ENCODE assay signal across 8 cellular contexts in genomic region chr9:35732185-35733108, GRCh38. TPM values are rescaled to one million over a fixed set of nuclear protein-coding genes. Genes with fewer than 3 reads are reported as not detected.
DNase-seq lines count a peak whose midpoint lies in the region; ATAC-seq and TF ChIP-seq lines count a peak whose summit lies in the region.

TSS of gene CREB3 (plus strand) at chr9:35732666. CDS start at chr9:35732773, 107 bp downstream.
A gene with protein sequence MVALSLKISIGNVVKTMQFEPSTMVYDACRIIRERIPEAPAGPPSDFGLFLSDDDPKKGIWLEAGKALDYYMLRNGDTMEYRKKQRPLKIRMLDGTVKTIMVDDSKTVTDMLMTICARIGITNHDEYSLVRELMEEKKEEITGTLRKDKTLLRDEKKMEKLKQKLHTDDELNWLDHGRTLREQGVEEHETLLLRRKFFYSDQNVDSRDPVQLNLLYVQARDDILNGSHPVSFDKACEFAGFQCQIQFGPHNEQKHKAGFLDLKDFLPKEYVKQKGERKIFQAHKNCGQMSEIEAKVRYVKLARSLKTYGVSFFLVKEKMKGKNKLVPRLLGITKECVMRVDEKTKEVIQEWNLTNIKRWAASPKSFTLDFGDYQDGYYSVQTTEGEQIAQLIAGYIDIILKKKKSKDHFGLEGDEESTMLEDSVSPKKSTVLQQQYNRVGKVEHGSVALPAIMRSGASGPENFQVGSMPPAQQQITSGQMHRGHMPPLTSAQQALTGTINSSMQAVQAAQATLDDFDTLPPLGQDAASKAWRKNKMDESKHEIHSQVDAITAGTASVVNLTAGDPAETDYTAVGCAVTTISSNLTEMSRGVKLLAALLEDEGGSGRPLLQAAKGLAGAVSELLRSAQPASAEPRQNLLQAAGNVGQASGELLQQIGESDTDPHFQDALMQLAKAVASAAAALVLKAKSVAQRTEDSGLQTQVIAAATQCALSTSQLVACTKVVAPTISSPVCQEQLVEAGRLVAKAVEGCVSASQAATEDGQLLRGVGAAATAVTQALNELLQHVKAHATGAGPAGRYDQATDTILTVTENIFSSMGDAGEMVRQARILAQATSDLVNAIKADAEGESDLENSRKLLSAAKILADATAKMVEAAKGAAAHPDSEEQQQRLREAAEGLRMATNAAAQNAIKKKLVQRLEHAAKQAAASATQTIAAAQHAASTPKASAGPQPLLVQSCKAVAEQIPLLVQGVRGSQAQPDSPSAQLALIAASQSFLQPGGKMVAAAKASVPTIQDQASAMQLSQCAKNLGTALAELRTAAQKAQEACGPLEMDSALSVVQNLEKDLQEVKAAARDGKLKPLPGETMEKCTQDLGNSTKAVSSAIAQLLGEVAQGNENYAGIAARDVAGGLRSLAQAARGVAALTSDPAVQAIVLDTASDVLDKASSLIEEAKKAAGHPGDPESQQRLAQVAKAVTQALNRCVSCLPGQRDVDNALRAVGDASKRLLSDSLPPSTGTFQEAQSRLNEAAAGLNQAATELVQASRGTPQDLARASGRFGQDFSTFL (N-terminal part only) (minus strand): TSS chr9:35732195. CDS start chr9:35725694, 6,501 bp downstream.

- in situ Hi-C loops in GM13976 (cut with MboI; ENCODE audit: low sequenced_read_pairs, unreplicated experiment) = no loop called here

- intact Hi-C loops in adrenal gland (cut with DNase I) (loop anchor here in 1 of 2 donors (5.0 kb wide), 1 partner anchor 70 kb away; no protein-coding TSS in a partner anchor), heart left ventricle (cut with DNase I) (loop anchor here in 6 of 10 donors (1.0 to 5.0 kb wide), 6 partner anchors 14 to 75 kb away; partner anchors contain the start of genes GBA2 (in 3 of the 6), RGP1 (in 3 of the 6), CCDC107 (in 2 of the 6) and RMRP (in 2 of the 6)), posterior vena cava (cut with DNase I) (no loop called here), upper lobe of right lung (cut with DNase I) (no loop called here)

- H3K36me3 ChIP-seq in adrenal gland (replicated peaks in 1 of 2) = peaks cover 0 to 32% of the 10 kb centered on the region in 2 donors
- peaks cover 0 to 39% (median 33%) of the 10 kb centered on the region in 9 donors for H3K36me3 ChIP-seq in heart left ventricle
- peaks cover 35% of the 10 kb centered on the region for H3K36me3 ChIP-seq in upper lobe of right lung

- H3K4me1 ChIP-seq in adrenal gland (replicated peaks in 1 of 2) (peaks cover 46 to 55% of the 10 kb centered on the region in 2 donors), heart left ventricle (peaks cover 12 to 69% (median 52%) of the 10 kb centered on the region in 12 donors), upper lobe of right lung (peaks cover 51% of the 10 kb centered on the region)

- DNase-seq in GM13976 (ENCODE audit: low spot score) = peak; percentile 97
- DNase-seq in NCI-H146 (lab: John Stamatoyannopoulos, UW) = peak; percentile 99
- peak; percentile 91 to 98 (median 95) for DNase-seq in T-helper 1 cell
- DNase-seq in adrenal gland = peak; percentile 97 to 99 (median 99)
- peak; percentile 98 to 99 (median 99) for DNase-seq in heart left ventricle
- peak; percentile 100 for DNase-seq in posterior vena cava (ENCODE audit: low spot score)
- peak; percentile 99 for DNase-seq in upper lobe of right lung

- H3K9me3 ChIP-seq in adrenal gland (replicated peaks in 1 of 3) (no peaks in the 10 kb centered on the region), heart left ventricle (no peaks in the 10 kb centered on the region), upper lobe of right lung (no peaks in the 10 kb centered on the region)

- H3K27me3 ChIP-seq in adrenal gland = no peaks in the 10 kb centered on the region
- H3K27me3 ChIP-seq in heart left ventricle = no peaks in the 10 kb centered on the region
- no peaks in the 10 kb centered on the region for H3K27me3 ChIP-seq in upper lobe of right lung

- H3K4me3 ChIP-seq in adrenal gland (peak within 1 kb of the TSS; percentile 47 to 90 (median 66)), heart left ventricle (peak within 1 kb of the TSS; percentile 63 to 98 (median 86)), upper lobe of right lung (peak within 1 kb of the TSS; percentile 64)

- WGBS in adrenal gland, 4 donors = 0 to 1% (median 0%) methylated on average over 1 to 60 of the region's 60 CpGs
- 0 to 1% (median 0%) methylated on average over 37 to 60 of the region's 60 CpGs for WGBS in heart left ventricle, 4 donors

- TF ChIP-seq CTCF in GM13976 (IDR thresholded peaks at IDR 0.05; ENCODE audit: borderline replicate concordance, control extremely low read depth, extremely low read depth, insufficient read depth, missing control alignments) (peak; percentile 32), adrenal gland (IDR thresholded peaks at IDR 0.05) (no peak), heart left ventricle (IDR thresholded peaks at IDR 0.05) (peak in 3 of 12 donors; percentile 6 to 28 (median 16)), upper lobe of right lung (IDR thresholded peaks at IDR 0.05) (no peak)

- peak; percentile 76 for ATAC-seq in HG02870 (IDR thresholded peaks at IDR 0.05; ENCODE audit: unreplicated experiment)
- ATAC-seq in heart left ventricle = peak; percentile 87 to 93 (median 91)
- ATAC-seq in upper lobe of right lung = peak; percentile 91

- H3K27ac ChIP-seq in adrenal gland (peak within 1 kb of the TSS; percentile 83 to 99 (median 93)), heart left ventricle (peak within 1 kb of the TSS; percentile 94 to 99 (median 98)), upper lobe of right lung (peak within 1 kb of the TSS; percentile 96)

- TF ChIP-seq POLR2A in adrenal gland (IDR thresholded peaks at IDR 0.05) = peak; percentile 46 to 90
- TF ChIP-seq POLR2A in heart left ventricle (IDR thresholded peaks at IDR 0.05) = peak in 1 of 2 donors; percentile 83

RNA-seq across cellular contexts. Expression of gene CREB3, which starts in this region (rescaled TPM):
- total RNA-seq in adrenal gland (100 to 1,000 TPM in 1 of 8 donors, 10 to 100 TPM in 7; 47.0 to 142 (median 59.0) TPM), heart left ventricle (10 to 100 TPM; 16.1 to 38.0 (median 25.5) TPM), posterior vena cava (10 to 100 TPM; 41.7 to 53.0 TPM), upper lobe of right lung (34.9 TPM)
- polyA plus RNA-seq in adrenal gland (100 to 1,000 TPM in 1 of 3 donors, 10 to 100 TPM in 2; 47.6 to 113 (median 52.0) TPM), heart left ventricle (10 to 100 TPM; 26.7 to 49.4 TPM)

RNA-seq across cellular contexts. Expression of the second gene that starts in this region (rescaled TPM):
- total RNA-seq in adrenal gland = 100 to 1,000 TPM; 269 to 565 (median 372) TPM
- 100 to 1,000 TPM; 165 to 232 (median 178) TPM for polyA plus RNA-seq in adrenal gland
- total RNA-seq in heart left ventricle = 100 to 1,000 TPM; 193 to 373 (median 261) TPM
- 100 to 1,000 TPM; 152 to 241 TPM for polyA plus RNA-seq in heart left ventricle
- total RNA-seq in posterior vena cava = 100 to 1,000 TPM; 816 to 836 TPM
- 439 TPM for total RNA-seq in upper lobe of right lung

Comparison
In these comparisons a context has a peak if more than half of its experiments do, and no peak if none do; other contexts are left out.
1. Peak in every context shown above with its lines: DNase-seq, ATAC-seq, H3K4me3 ChIP-seq and H3K27ac ChIP-seq.
2. intact Hi-C loops: an anchor here in heart left ventricle (1.0 to 5.0 kb wide); none called in posterior vena cava and upper lobe of right lung.